Comparison of ENCODE assay signal across 8 cellular contexts in genomic region chr10:52308251-52309031, GRCh38. TPM values are rescaled to one million over a fixed set of nuclear protein-coding genes. Genes with fewer than 3 reads are reported as not detected.
DNase-seq lines count a peak whose midpoint lies in the region; ATAC-seq and TF ChIP-seq lines count a peak whose summit lies in the region.

No MANE protein-coding gene starts in this region.

- no peaks in the 10 kb centered on the region for H4K20me1 ChIP-seq in PC-3 (ENCODE audit: low read length)

- intact Hi-C loops in PC-3 (cut with micrococcal nuclease): loop anchor here (1.0 to 5.0 kb wide), 7 partner anchors 181 to 1306 kb away; no protein-coding TSS in a partner anchor

- ATAC-seq in GM19397 (IDR thresholded peaks at IDR 0.05; ENCODE audit: unreplicated experiment): peak; percentile 80
- peak; percentile 62 for ATAC-seq in HG03442 (IDR thresholded peaks at IDR 0.05; ENCODE audit: unreplicated experiment)
- ATAC-seq in PC-3: peak; percentile 86

- peak overlapping the region; percentile 86 for H2AFZ ChIP-seq in PC-3 (ENCODE audit: low read length)

- H3K27me3 ChIP-seq in PC-3 (ENCODE audit: low read length): no peaks in the 10 kb centered on the region

- H3K4me3 ChIP-seq in PC-3 (ENCODE audit: low read length) (peak overlapping the region; percentile 55), coronary artery (peak overlapping the region; percentile 70)

- H3K36me3 ChIP-seq in PC-3 (ENCODE audit: low read depth, low read length): no peaks in the 10 kb centered on the region

- peak overlapping the region; percentile 28 for H3K9ac ChIP-seq in PC-3 (ENCODE audit: low read length)

- H3K27ac ChIP-seq in PC-3 (ENCODE audit: low read length) (0 out of 2 replicates have a peak overlapping the region, but pooled peaks have one; percentile 2), coronary artery (no peak overlapping the region)

- peaks cover 36% of the 10 kb centered on the region for H3K4me1 ChIP-seq in PC-3 (ENCODE audit: insufficient read depth, low read length)

- CTCF ChIA-PET in PC-3 (lab: Charles Lee): interaction anchor here (0.5 to 4.2 kb wide), 19 partner anchors 10 to 1443 kb away, joined by 3 to 54 read pairs (median 4); no protein-coding TSS in a partner anchor

- TF ChIP-seq CTCF in PC-3 (conservative IDR thresholded peaks at IDR 0.05; ENCODE audit: low read depth, low read length) (peak; percentile 99), coronary artery (IDR thresholded peaks at IDR 0.05) (peak; percentile 50)

- POLR2A ChIA-PET in PC-3 (lab: Charles Lee; ENCODE audit: unreplicated experiment): interaction anchor here (0.7 kb wide), 2 partner anchors 183 to 210 kb away, joined by 3 to 12 read pairs; no protein-coding TSS in a partner anchor

- no peaks in the 10 kb centered on the region for H3F3A ChIP-seq in PC-3 (ENCODE audit: low read length, unreplicated experiment)

- no peaks in the 10 kb centered on the region for H3K9me2 ChIP-seq in PC-3 (replicated peaks; ENCODE audit: low read length)

- peak overlapping the region; percentile 76 for H3K4me2 ChIP-seq in PC-3 (ENCODE audit: low read length)

- DNase-seq in DMS53 treated with DMSO at 0.1 percent for 48 hours (lab: John Stamatoyannopoulos, UW; ENCODE audit: unreplicated experiment) (peak; percentile 71), PC-3 (peak; percentile 94), coronary artery (ENCODE audit: low spot score) (no peak), kidney tubule cell (ENCODE audit: low spot score) (peak; percentile 68)
- DNase-seq in stimulated activated CD8-positive, alpha-beta memory T cell treated with anti-CD3 and anti-CD28 coated beads, Interleukin-4, amount 100 ng/mL, for 48 hours: peak; percentile 43
- DNase-seq in activated effector memory CD4-positive, alpha-beta T cell treated with anti-CD3 and anti-CD28 coated beads, Interleukin-2, amount 50 U/mL, for 16 hours: no peak

- TSS peak; percentile 29 for BruUV-seq in PC-3 (replicated peaks; lab: Mats Ljungman, UMichigan)

- H3K9me3 ChIP-seq in PC-3 (ENCODE audit: low read length): no peaks in the 10 kb centered on the region

- H3K79me2 ChIP-seq in PC-3 (ENCODE audit: low read length): peaks cover 10% of the 10 kb centered on the region

RNA-seq across cellular contexts. Expression of gene DKK1, which starts 5.6 kb away (rescaled TPM):
- 1,187 and 1,592 TPM in 2 replicates for total RNA-seq in PC-3 (2014; rRNA removed)

Comparison
In these comparisons a context has a peak if more than half of its experiments do, and no peak if none do; other contexts are left out.
1. DNase-seq: peak in DMS53 treated with DMSO at 0.1 percent for 48 hours (single experiment), PC-3 (single experiment), kidney tubule cell (single experiment) and stimulated activated CD8-positive, alpha-beta memory T cell treated with anti-CD3 and anti-CD28 coated beads, Interleukin-4, amount 100 ng/mL, for 48 hours (single experiment); none in coronary artery (single experiment) and activated effector memory CD4-positive, alpha-beta T cell treated with anti-CD3 and anti-CD28 coated beads, Interleukin-2, amount 50 U/mL, for 16 hours (single experiment).
2. Peak in every context shown above with its lines, with median percentiles within 50 percentile points of each other: ATAC-seq.